24 cellular contexts compared by ENCODE assay signal in genomic region chr5:13081116-13081515, GRCh38.
"Had no signal": no experiment of that assay in that cellular context is flagged by ENCODE, and none has a peak within 500 bp of the region (broad histone marks: within the 10 kb centered on the region; RNA-seq: fewer than 3 reads in every experiment).

No MANE protein-coding gene starts in this region.

- H3K4me1 Mint-ChIP-seq: T-cell had no signal

- DNase-seq: IMR-90; Karpas-422; KG1; MM.1S; NCI-H1092 treated with DMSO at 0.1 percent for 48 hours; NCI-H1436; NCI-H187; NCI-H2029; NCI-H2081 treated with DMSO at 0.1 percent for 48 hours; NCI-H2171; NCI-H226; NCI-H446; NCI-H510A; NCI-H524 treated with DMSO at 0.1 percent for 48 hours; NCI-H69; NCI-H774; NK-92 treated with Interleukin-12 subunit alpha and Interleukin-12 subunit beta, amount 100 ng/mL, for 24 hours; PC-3; Right ventricle myocardium superior; SK-N-SH; SW 1271; T-cell had no signal

- ATAC-seq: Panc1, PC-3, T-cell had no signal

- H3K36me3 Mint-ChIP-seq: T-cell had no signal

- H3K4me3 Mint-ChIP-seq: T-cell had no signal

- H3K27ac Mint-ChIP-seq: T-cell had no signal

- H3K27ac ChIP-seq: HL-60 had no signal

- H3K9me3 ChIP-seq: SK-N-SH had no signal

- H3K27me3 Mint-ChIP-seq: T-cell had no signal
